15 cellular contexts compared by ENCODE assay signal in genomic region chr16:3461120-3461519, GRCh38. TPM values are rescaled to one million over a fixed set of nuclear protein-coding genes. Genes with fewer than 3 reads are reported as not detected.
A peak's percentile ranks its signal among the peaks of the same experiment; 100 is the strongest.
DNase-seq lines count a peak whose midpoint lies in the region; ATAC-seq and TF ChIP-seq lines count a peak whose summit lies in the region.
"Had no signal": no experiment of that assay in that cellular context is flagged by ENCODE, and none has a peak within 500 bp of the region (broad histone marks: within the 10 kb centered on the region; RNA-seq: fewer than 3 reads in every experiment).

No MANE protein-coding gene starts in this region.

- H3K36me3 Mint-ChIP-seq in endodermal cell (ENCODE audit: low read depth), result peaks cover 16% of the 10 kb centered on the region

- peak; percentile 24 for DNase-seq in stimulated activated CD4-positive, alpha-beta T cell treated with anti-CD3 and anti-CD28 coated beads, Interleukin-1b, Interleukin-23, amount 100 ng/mL, for 48 hours
- DNase-seq in stimulated activated CD4-positive, alpha-beta T cell treated with anti-CD3 and anti-CD28 coated beads, Interleukin-2, amount 100 ng/mL, for 48 hours, result no peak
- DNase-seq in endodermal cell (peak; percentile 66), stomach (no peak), upper lobe of left lung (no peak), NCI-H146 (lab: John Stamatoyannopoulos, UW) (no peak)
- DNase-seq: C1 segment of cervical spinal cord, esophagus squamous epithelium, GOT3, NCI-H2171, right cardiac atrium had no signal

- H3K9me3 ChIP-seq in endodermal cell (ENCODE audit: control insufficient read depth, low read length) (no peaks in the 10 kb centered on the region), stomach (no peaks in the 10 kb centered on the region), upper lobe of left lung (no peaks in the 10 kb centered on the region)
- H3K9me3 ChIP-seq: esophagus squamous epithelium had no signal

- peak overlapping the region; percentile 30 for H3K4me3 Mint-ChIP-seq in endodermal cell

- H3K27me3 ChIP-seq in endodermal cell (ENCODE audit: control insufficient read depth, insufficient read depth, low read length, poor library complexity, severe bottlenecking) (no peaks in the 10 kb centered on the region), stomach (no peaks in the 10 kb centered on the region), upper lobe of left lung (no peaks in the 10 kb centered on the region)
- H3K27me3 ChIP-seq: esophagus squamous epithelium had no signal

- H3K27ac ChIP-seq in VCaP, result peak overlapping the region; percentile 98
- H3K27ac ChIP-seq in endodermal cell (ENCODE audit: low read depth, low read length), result no peak overlapping the region
- peak overlapping the region in 4 of 5 donors; percentile 3 to 99 (median 60) for H3K27ac ChIP-seq in stomach
- H3K27ac ChIP-seq in upper lobe of left lung, result no peak overlapping the region
- H3K27ac ChIP-seq: SK-N-MC had no signal

- TF ChIP-seq EP300 in stomach (IDR thresholded peaks at IDR 0.05) (no peak), upper lobe of left lung (IDR thresholded peaks at IDR 0.05) (no peak)

- 57 to 60% methylated on average over 2 to 7 of the region's 7 CpGs for WGBS in endodermal cell (ENCODE audit: insufficient coverage in 1 of 2, insufficient read length in 1 of 2), 2 experiments
- 26 to 47% (median 37%) methylated on average over 7 of the region's 7 CpGs for WGBS in stomach, 5 donors
- WGBS in upper lobe of left lung, 2 donors, result 35 to 61% methylated on average over 7 of the region's 7 CpGs

- H3K9me3 Mint-ChIP-seq in endodermal cell, result no peaks in the 10 kb centered on the region

- H3K9ac ChIP-seq in endodermal cell (ENCODE audit: extremely low read depth, low read length, poor library complexity, severe bottlenecking), result no peak overlapping the region

- peaks cover 38% of the 10 kb centered on the region for H3K4me1 Mint-ChIP-seq in endodermal cell

- H3K36me3 ChIP-seq in endodermal cell (ENCODE audit: control insufficient read depth, insufficient read depth, low read length) (peaks cover 19% of the 10 kb centered on the region), stomach (peaks cover 9 to 11% (median 10%) of the 10 kb centered on the region in 4 donors), upper lobe of left lung (peaks cover 0 to 9% (median 5%) of the 10 kb centered on the region in 4 donors)

- TF ChIP-seq CTCF in VCaP (conservative IDR thresholded peaks at IDR 0.05) (no peak), endodermal cell (conservative IDR thresholded peaks at IDR 0.05) (no peak), stomach (IDR thresholded peaks at IDR 0.05) (no peak), upper lobe of left lung (IDR thresholded peaks at IDR 0.05) (no peak)

- intact Hi-C loops in stomach (cut with DNase I; ENCODE audit: low total_unique reads), result no loop called here

- H3K27me3 Mint-ChIP-seq in endodermal cell (ENCODE audit: insufficient read depth), result no peaks in the 10 kb centered on the region

- H3K4me3 ChIP-seq in endodermal cell (ENCODE audit: low read length) (peak overlapping the region; percentile 20), stomach (no peak overlapping the region), upper lobe of left lung (no peak overlapping the region)
- H3K4me3 ChIP-seq: esophagus squamous epithelium, SK-N-MC had no signal

- TF ChIP-seq POLR2A in stomach (IDR thresholded peaks at IDR 0.05) (no peak), upper lobe of left lung (IDR thresholded peaks at IDR 0.05) (no peak)

- ATAC-seq in HG02970 (IDR thresholded peaks at IDR 0.05; ENCODE audit: low FRiP score, unreplicated experiment) (no peak), upper lobe of left lung (ENCODE audit: low FRiP score in 2 of 2) (no peak)
- ATAC-seq: right cardiac atrium had no signal

- H3K4me1 ChIP-seq in endodermal cell (ENCODE audit: control insufficient read depth, insufficient read depth, low read length) (peaks cover 7% of the 10 kb centered on the region), stomach (peaks cover 48 to 88% (median 79%) of the 10 kb centered on the region in 4 donors), upper lobe of left lung (peaks cover 42 to 65% (median 48%) of the 10 kb centered on the region in 4 donors)

- peak overlapping the region; percentile 94 for H3K27ac Mint-ChIP-seq in endodermal cell

RNA-seq across cellular contexts. Expression of gene NAA60, which starts 17.6 kb away (rescaled TPM):
- total RNA-seq in endodermal cell (10 to 100 TPM; 54.5 to 61.8 TPM), stomach (100 to 1,000 TPM in 2 of 5 donors, 10 to 100 TPM in 3; 25.3 to 155 (median 84.9) TPM), upper lobe of left lung (10 to 100 TPM; 33.0 to 77.5 (median 54.6) TPM)
- polyA plus RNA-seq in endodermal cell (2013, experiment 1 of 2), result 47.2 TPM
- 44.7 TPM for polyA plus RNA-seq in endodermal cell (2013, experiment 2 of 2)
- polyA plus RNA-seq in stomach, result 10 to 100 TPM; 39.3 to 55.3 (median 54.4) TPM

RNA-seq across cellular contexts. Expression of gene ZNF597, which starts 17.8 kb away (rescaled TPM):
- total RNA-seq in endodermal cell, result 1 to 10 TPM; 2.0 to 3.1 TPM
- polyA plus RNA-seq in endodermal cell (2013, experiment 1 of 2), result 2.4 TPM
- 2.2 TPM for polyA plus RNA-seq in endodermal cell (2013, experiment 2 of 2)
- 1 to 10 TPM in 2 of 5 donors, under 1 TPM in 2, not detected in 1; 0.45 to 2.2 (median 1.1) TPM for total RNA-seq in stomach
- 1 to 10 TPM in 1 of 3 donors, under 1 TPM in 2; 0.68 to 1.1 (median 0.78) TPM for polyA plus RNA-seq in stomach
- 1 to 10 TPM in 5 of 6 donors, under 1 TPM in 1; 0.78 to 7.7 (median 4.6) TPM for total RNA-seq in upper lobe of left lung

RNA-seq across cellular contexts. Expression of gene C16orf90, which starts 34.2 kb away (rescaled TPM):
- total RNA-seq in endodermal cell (not detected), stomach (not detected), upper lobe of left lung (not detected)
- polyA plus RNA-seq in endodermal cell (2013, experiment 1 of 2), result not detected
- polyA plus RNA-seq in endodermal cell (2013, experiment 2 of 2), result not detected
- not detected for polyA plus RNA-seq in stomach
- total RNA-seq: esophagus squamous epithelium, right cardiac atrium, subcutaneous adipose tissue had no signal
- polyA plus RNA-seq: right cardiac atrium had no signal

RNA-seq across cellular contexts. Expression of gene CLUAP1, which starts 39.7 kb away (rescaled TPM):
- total RNA-seq in endodermal cell, result 10 to 100 TPM; 27.4 to 36.8 TPM
- 34.2 TPM for polyA plus RNA-seq in endodermal cell (2013, experiment 1 of 2)
- polyA plus RNA-seq in endodermal cell (2013, experiment 2 of 2), result 22.5 TPM
- total RNA-seq in stomach, result 10 to 100 TPM in 4 of 5 donors, 1 to 10 TPM in 1; 9.0 to 52.7 (median 22.2) TPM
- polyA plus RNA-seq in stomach, result 10 to 100 TPM in 1 of 3 donors, 1 to 10 TPM in 2; 6.7 to 14.1 (median 7.6) TPM
- 10 to 100 TPM; 12.8 to 40.8 (median 18.4) TPM for total RNA-seq in upper lobe of left lung

Comparison
In these comparisons a context has a peak if more than half of its experiments do, and no peak if none do; other contexts are left out.
1. DNase-seq: peak in stimulated activated CD4-positive, alpha-beta T cell treated with anti-CD3 and anti-CD28 coated beads, Interleukin-1b, Interleukin-23, amount 100 ng/mL, for 48 hours (single experiment) and endodermal cell (single experiment); none in stimulated activated CD4-positive, alpha-beta T cell treated with anti-CD3 and anti-CD28 coated beads, Interleukin-2, amount 100 ng/mL, for 48 hours (0 of 2), stomach (single experiment), upper lobe of left lung (0 of 2) and NCI-H146 (single experiment).
2. H3K27ac ChIP-seq: peak in VCaP (single experiment) and stomach (4 of 5); none in endodermal cell (single experiment) and upper lobe of left lung (0 of 4).